In genomic region chr15:88657326-88658069, GRCh38 we compare ENCODE assay signal across 8 cellular contexts. TPM values are rescaled to one million over a fixed set of nuclear protein-coding genes. Genes with fewer than 3 reads are reported as not detected.
DNase-seq lines count a peak whose midpoint lies in the region; ATAC-seq and TF ChIP-seq lines count a peak whose summit lies in the region.

No MANE protein-coding gene starts in this region.

- POLR2A ChIA-PET in activated CD8-positive, alpha-beta T cell treated with anti-CD3 and anti-CD28 coated beads for 36 hours (lab: Charles Lee): interaction anchor here (0.5 to 3.1 kb wide), 5 partner anchors 21 to 542 kb away, joined by 3 to 11 read pairs (median 4); no protein-coding TSS in a partner anchor

- H3K27ac Mint-ChIP-seq in activated CD8-positive, alpha-beta T cell treated with anti-CD3 and anti-CD28 coated beads for 36 hours: peak overlapping the region; percentile 43
- peak overlapping the region; percentile 29 for H3K27ac Mint-ChIP-seq in stimulated activated effector memory CD8-positive, alpha-beta T cell treated with anti-CD3 and anti-CD28 coated beads, Interleukin-12 subunit alpha, Interleukin-12 subunit beta, amount 100 ng/mL, for 72 hours

- no peak overlapping the region for H3K27ac ChIP-seq in right atrium auricular region

- no peaks in the 10 kb centered on the region for H3K27me3 Mint-ChIP-seq in activated CD8-positive, alpha-beta T cell treated with anti-CD3 and anti-CD28 coated beads for 36 hours

- DNase-seq in SKM-1 treated with dmso at 0.1 percent for 144 hours (lab: John Stamatoyannopoulos, UW; ENCODE audit: unreplicated experiment): peak; percentile 9
- DNase-seq in SKM-1 (lab: John Stamatoyannopoulos, UW; ENCODE audit: unreplicated experiment): no peak
- DNase-seq in HT1080 (ENCODE audit: low read depth): peak; percentile 52
- no peak for DNase-seq in activated CD8-positive, alpha-beta T cell treated with anti-CD3 and anti-CD28 coated beads for 36 hours
- peak; percentile 60 for DNase-seq in right atrium auricular region (ENCODE audit: low spot score)
- DNase-seq in stimulated activated effector memory CD8-positive, alpha-beta T cell treated with anti-CD3 and anti-CD28 coated beads, Interleukin-12 subunit alpha, Interleukin-12 subunit beta, amount 100 ng/mL, for 72 hours (ENCODE audit: low spot score in 2 of 2): peak in 1 of 2 donors; percentile 49
- DNase-seq in occipital lobe (lab: John Stamatoyannopoulos, UW): no peak

- no peaks in the 10 kb centered on the region for H3K4me1 ChIP-seq in right atrium auricular region

- H3K4me1 Mint-ChIP-seq in activated CD8-positive, alpha-beta T cell treated with anti-CD3 and anti-CD28 coated beads for 36 hours (ENCODE audit: low read depth): peaks cover 73% of the 10 kb centered on the region
- H3K4me1 Mint-ChIP-seq in stimulated activated effector memory CD8-positive, alpha-beta T cell treated with anti-CD3 and anti-CD28 coated beads, Interleukin-12 subunit alpha, Interleukin-12 subunit beta, amount 100 ng/mL, for 72 hours: peaks cover 46% of the 10 kb centered on the region

- no peak overlapping the region for H3K4me3 Mint-ChIP-seq in activated CD8-positive, alpha-beta T cell treated with anti-CD3 and anti-CD28 coated beads for 36 hours
- no peak overlapping the region for H3K4me3 Mint-ChIP-seq in stimulated activated effector memory CD8-positive, alpha-beta T cell treated with anti-CD3 and anti-CD28 coated beads, Interleukin-12 subunit alpha, Interleukin-12 subunit beta, amount 100 ng/mL, for 72 hours

- H3K4me3 ChIP-seq in right atrium auricular region: no peak overlapping the region

- H3K9me3 ChIP-seq in right atrium auricular region: no peaks in the 10 kb centered on the region

- no peaks in the 10 kb centered on the region for H3K27me3 ChIP-seq in right atrium auricular region

- intact Hi-C loops in activated CD8-positive, alpha-beta T cell treated with anti-CD3 and anti-CD28 coated beads for 36 hours (cut with micrococcal nuclease): no loop called here

- H3K36me3 ChIP-seq in right atrium auricular region: no peaks in the 10 kb centered on the region

- CTCF ChIA-PET in activated CD8-positive, alpha-beta T cell treated with anti-CD3 and anti-CD28 coated beads for 36 hours (lab: Charles Lee): interaction anchor here (1.1 to 5.2 kb wide), 9 partner anchors 10 to 221 kb away, joined by 3 to 37 read pairs (median 5); partner anchors contain the start of gene ISG20

- peak; percentile 27 for TF ChIP-seq CTCF in activated CD8-positive, alpha-beta T cell treated with anti-CD3 and anti-CD28 coated beads for 36 hours (IDR thresholded peaks at IDR 0.05)
- peak; percentile 41 to 79 for TF ChIP-seq CTCF in right atrium auricular region (IDR thresholded peaks at IDR 0.05)

- ATAC-seq in activated CD8-positive, alpha-beta T cell treated with anti-CD3 and anti-CD28 coated beads for 36 hours: peak; percentile 34
- no peak for ATAC-seq in stimulated activated effector memory CD8-positive, alpha-beta T cell treated with anti-CD3 and anti-CD28 coated beads, Interleukin-12 subunit alpha, Interleukin-12 subunit beta, amount 100 ng/mL, for 72 hours
- ATAC-seq in HG03039 (IDR thresholded peaks at IDR 0.05; ENCODE audit: unreplicated experiment): no peak

- peaks cover 5% of the 10 kb centered on the region for H3K36me3 Mint-ChIP-seq in activated CD8-positive, alpha-beta T cell treated with anti-CD3 and anti-CD28 coated beads for 36 hours (ENCODE audit: low read depth)
- peaks cover 9% of the 10 kb centered on the region for H3K36me3 Mint-ChIP-seq in stimulated activated effector memory CD8-positive, alpha-beta T cell treated with anti-CD3 and anti-CD28 coated beads, Interleukin-12 subunit alpha, Interleukin-12 subunit beta, amount 100 ng/mL, for 72 hours

- H3K9me3 Mint-ChIP-seq in activated CD8-positive, alpha-beta T cell treated with anti-CD3 and anti-CD28 coated beads for 36 hours: no peaks in the 10 kb centered on the region
- H3K9me3 Mint-ChIP-seq in stimulated activated effector memory CD8-positive, alpha-beta T cell treated with anti-CD3 and anti-CD28 coated beads, Interleukin-12 subunit alpha, Interleukin-12 subunit beta, amount 100 ng/mL, for 72 hours: no peaks in the 10 kb centered on the region

RNA-seq across cellular contexts. Expression of gene ISG20, which starts 18.7 kb away (rescaled TPM):
- total RNA-seq in HT1080 (2014; rRNA removed; shearing (Covaris generic)): 39.1 and 48.9 TPM in 2 replicates
- 20.9 and 27.8 TPM in 2 replicates for polyA plus RNA-seq in HT1080 (2015; cell fraction: cytosol; rRNA removed)
- 12.1 and 18.8 TPM in 2 replicates for polyA plus RNA-seq in HT1080 (2015; cell fraction: nucleus; rRNA removed)
- total RNA-seq in activated CD8-positive, alpha-beta T cell treated with anti-CD3 and anti-CD28 coated beads for 36 hours: 10 to 100 TPM; 75.1 to 82.8 TPM
- total RNA-seq in right atrium auricular region (10 to 100 TPM in 1 of 2 donors, 1 to 10 TPM in 1; 2.3 to 11.1 TPM), occipital lobe (not detected)

RNA-seq across cellular contexts. Expression of gene AEN, which starts 36.4 kb away (rescaled TPM):
- total RNA-seq in HT1080 (2014; rRNA removed; shearing (Covaris generic)): 137 and 162 TPM in 2 replicates
- 68.9 and 73.8 TPM in 2 replicates for polyA plus RNA-seq in HT1080 (2015; cell fraction: cytosol; rRNA removed)
- polyA plus RNA-seq in HT1080 (2015; cell fraction: nucleus; rRNA removed): 98.0 and 98.9 TPM in 2 replicates
- total RNA-seq in activated CD8-positive, alpha-beta T cell treated with anti-CD3 and anti-CD28 coated beads for 36 hours: 10 to 100 TPM; 55.2 to 58.4 TPM
- total RNA-seq in right atrium auricular region (1 to 10 TPM; 5.1 to 8.0 TPM), occipital lobe (4.2 TPM)

Comparison
In these comparisons a context has a peak if more than half of its experiments do, and no peak if none do; other contexts are left out.
1. DNase-seq: peak in SKM-1 treated with dmso at 0.1 percent for 144 hours (single experiment), HT1080 (single experiment) and right atrium auricular region (single experiment); none in SKM-1 (single experiment), activated CD8-positive, alpha-beta T cell treated with anti-CD3 and anti-CD28 coated beads for 36 hours (single experiment) and occipital lobe (single experiment).
2. RNA of gene AEN, which starts 36.4 kb away (total RNA-seq): 137 to 162 TPM in HT1080 and 55.2 to 58.4 TPM in activated CD8-positive, alpha-beta T cell treated with anti-CD3 and anti-CD28 coated beads for 36 hours; 5.1 to 8.0 TPM in right atrium auricular region and 4.2 TPM in occipital lobe (single experiment); every median in the first group is over 4 times any median in the second.